12 cellular contexts compared by ENCODE assay signal in the genomic region with DNA sequence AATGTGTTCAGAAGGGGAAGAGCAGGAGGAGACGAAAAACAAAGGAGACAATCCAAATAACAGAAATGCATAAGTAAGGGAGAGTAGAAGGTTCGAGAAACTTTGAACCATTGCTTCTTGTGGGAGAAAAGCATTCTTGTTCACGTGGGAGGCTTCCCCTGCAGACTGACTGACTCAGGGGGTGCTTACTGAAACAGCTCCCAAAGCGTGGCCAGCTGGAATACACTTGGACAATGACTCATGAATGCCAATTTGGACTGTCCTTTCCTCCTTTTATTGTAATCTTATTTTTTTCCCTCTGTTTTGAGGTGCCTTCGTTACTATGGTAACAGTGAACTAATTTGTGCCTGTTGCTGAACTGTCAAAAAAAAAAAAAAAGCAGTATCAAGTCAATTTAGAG.
DNase-seq lines count a peak whose midpoint lies in the region; ATAC-seq and TF ChIP-seq lines count a peak whose summit lies in the region.
"Had no signal": no experiment of that assay in that cellular context is flagged by ENCODE, and none has a peak within 500 bp of the region (broad histone marks: within the 10 kb centered on the region; RNA-seq: fewer than 3 reads in every experiment).

No MANE protein-coding gene starts in this region.

- no peak for TF ChIP-seq CTCF in neural cell (IDR thresholded peaks at IDR 0.05; ENCODE audit: poor library complexity, severe bottlenecking)

- POLR2A ChIA-PET in naive thymus-derived CD4-positive, alpha-beta T cell (lab: Charles Lee), result no interaction called here

- peaks cover 4% of the 10 kb centered on the region for H3K4me1 ChIP-seq in endocrine pancreas (ENCODE audit: control insufficient read depth, insufficient read depth, low read length)
- H3K4me1 ChIP-seq in naive thymus-derived CD4-positive, alpha-beta T cell (ENCODE audit: control insufficient read depth in 2 of 2, insufficient read depth in 2 of 2, low read length in 2 of 2), result peaks cover 0 to 1% of the 10 kb centered on the region in 2 donors

- no peaks in the 10 kb centered on the region for H3K79me2 ChIP-seq in neural cell (replicated peaks; ENCODE audit: insufficient read depth, low read length)

- peak overlapping the region; percentile 44 for H3K4me2 ChIP-seq in neural cell (ENCODE audit: low read length)

- H3K4me3 ChIP-seq in endocrine pancreas (ENCODE audit: control insufficient read depth, insufficient read depth, low read length) (peak overlapping the region; percentile 31), neural cell (ENCODE audit: low read length) (peak overlapping the region; percentile 40)
- H3K4me3 ChIP-seq in naive thymus-derived CD4-positive, alpha-beta T cell (ENCODE audit: low read length), result no peak overlapping the region
- H3K4me3 ChIP-seq: gastroesophageal sphincter, upper lobe of left lung had no signal

- no peaks in the 10 kb centered on the region for H3K9me3 Mint-ChIP-seq in naive thymus-derived CD4-positive, alpha-beta T cell
- H3K9me3 Mint-ChIP-seq: activated B cell treated with CpG ODN at 0.5 μM for 24 hours had no signal

- no peaks in the 10 kb centered on the region for H4K20me1 ChIP-seq in neural cell (ENCODE audit: insufficient read depth)

- H3K27ac Mint-ChIP-seq in naive thymus-derived CD4-positive, alpha-beta T cell, result no peak overlapping the region
- H3K27ac Mint-ChIP-seq: activated B cell treated with CpG ODN at 0.5 μM for 24 hours had no signal

- H3K36me3 ChIP-seq in endocrine pancreas (ENCODE audit: control insufficient read depth, insufficient read depth, low read length) (no peaks in the 10 kb centered on the region), neural cell (ENCODE audit: insufficient read depth, low read length) (no peaks in the 10 kb centered on the region)
- H3K36me3 ChIP-seq in naive thymus-derived CD4-positive, alpha-beta T cell (ENCODE audit: control insufficient read depth in 2 of 3, insufficient read depth in 3 of 3, low read length in 3 of 3), result no peaks in the 10 kb centered on the region
- H3K36me3 ChIP-seq: gastroesophageal sphincter, upper lobe of left lung had no signal

- CTCF ChIA-PET in naive thymus-derived CD4-positive, alpha-beta T cell (lab: Charles Lee), result no interaction called here

- peak; percentile 25 for DNase-seq in COR-L47 (lab: John Stamatoyannopoulos, UW)
- peak; percentile 33 for DNase-seq in NCI-H69 (lab: John Stamatoyannopoulos, UW)
- no peak for DNase-seq in stimulated activated CD4-positive, alpha-beta T cell treated with anti-CD3 and anti-CD28 coated beads, Interleukin-4, amount 100 ng/mL, for 4 hours
- no peak for DNase-seq in naive thymus-derived CD4-positive, alpha-beta T cell
- DNase-seq in HT-29 (ENCODE audit: low spot score), result no peak
- DNase-seq: activated B cell treated with CpG ODN at 0.5 μM for 24 hours, Karpas-422, upper lobe of left lung had no signal

- H3K36me3 Mint-ChIP-seq in naive thymus-derived CD4-positive, alpha-beta T cell, result no peaks in the 10 kb centered on the region

- H3K27me3 ChIP-seq in endocrine pancreas (ENCODE audit: control insufficient read depth, insufficient read depth, low read length), result no peaks in the 10 kb centered on the region
- no peaks in the 10 kb centered on the region for H3K27me3 ChIP-seq in neural cell (ENCODE audit: insufficient read depth, low read depth, low read length)
- H3K27me3 ChIP-seq in naive thymus-derived CD4-positive, alpha-beta T cell (ENCODE audit: control insufficient read depth in 2 of 2, insufficient read depth in 2 of 2, low read length in 2 of 2), result no peaks in the 10 kb centered on the region

- H3K4me3 Mint-ChIP-seq in naive thymus-derived CD4-positive, alpha-beta T cell, result no peak overlapping the region
- H3K4me3 Mint-ChIP-seq: activated B cell treated with CpG ODN at 0.5 μM for 24 hours had no signal

- no peak overlapping the region for H2AFZ ChIP-seq in neural cell (ENCODE audit: low read depth, low read length)

- H3K9me3 ChIP-seq in endocrine pancreas (ENCODE audit: control insufficient read depth, low read length), result no peaks in the 10 kb centered on the region
- no peaks in the 10 kb centered on the region for H3K9me3 ChIP-seq in neural cell (ENCODE audit: low read length)
- no peaks in the 10 kb centered on the region for H3K9me3 ChIP-seq in naive thymus-derived CD4-positive, alpha-beta T cell (ENCODE audit: control insufficient read depth in 2 of 3, low read length in 3 of 3)
- H3K9me3 ChIP-seq: gastroesophageal sphincter, upper lobe of left lung had no signal

- H3K9me2 ChIP-seq in neural cell (ENCODE audit: insufficient read depth, low read length), result no peaks in the 10 kb centered on the region

- H3K27ac ChIP-seq in neural cell (ENCODE audit: low read length), result peak overlapping the region; percentile 44
- no peak overlapping the region for H3K27ac ChIP-seq in naive thymus-derived CD4-positive, alpha-beta T cell (ENCODE audit: low read depth, low read length)
- H3K27ac ChIP-seq: gastroesophageal sphincter, upper lobe of left lung had no signal

- no peak for TF ChIP-seq RAD21 in neural cell (conservative IDR thresholded peaks at IDR 0.05)

- intact Hi-C loops in naive thymus-derived CD4-positive, alpha-beta T cell (cut with micrococcal nuclease), result no loop called here

- peaks cover 11 to 16% (median 14%) of the 10 kb centered on the region in 5 donors for H3K27me3 Mint-ChIP-seq in naive thymus-derived CD4-positive, alpha-beta T cell

- H3K4me1 Mint-ChIP-seq in naive thymus-derived CD4-positive, alpha-beta T cell, result peaks cover 5 to 7% (median 5%) of the 10 kb centered on the region in 7 donors

- H3K9ac ChIP-seq in endocrine pancreas (ENCODE audit: control insufficient read depth, insufficient read depth, low read length), result no peak overlapping the region
- no peak overlapping the region for H3K9ac ChIP-seq in neural cell (ENCODE audit: low read length)

- peak; percentile 34 for TF ChIP-seq EP300 in neural cell (conservative IDR thresholded peaks at IDR 0.05; ENCODE audit: poor library complexity, severe bottlenecking)

- ATAC-seq in GM18861 (IDR thresholded peaks at IDR 0.05; ENCODE audit: unreplicated experiment), result no peak
- ATAC-seq in naive thymus-derived CD4-positive, alpha-beta T cell, result no peak
- ATAC-seq: gastroesophageal sphincter had no signal

- H3F3A ChIP-seq in neural cell (ENCODE audit: insufficient read depth, low read length, poor library complexity, severe bottlenecking), result no peaks in the 10 kb centered on the region

TF ChIP-seq in neural cell, 6 proteins besides CTCF, POLR2A, EP300 and RAD21:
- peak; percentile 28 for TF ChIP-seq MXI1 (conservative IDR thresholded peaks at IDR 0.05; ENCODE audit: poor library complexity, severe bottlenecking)
- TF ChIP-seq SMC3 (conservative IDR thresholded peaks at IDR 0.05; ENCODE audit: poor library complexity), result no peak

Comparison
In these comparisons a context has a peak if more than half of its experiments do, and no peak if none do; other contexts are left out.
1. DNase-seq: peak in COR-L47 (single experiment) and NCI-H69 (single experiment); none in stimulated activated CD4-positive, alpha-beta T cell treated with anti-CD3 and anti-CD28 coated beads, Interleukin-4, amount 100 ng/mL, for 4 hours (0 of 2), naive thymus-derived CD4-positive, alpha-beta T cell (0 of 9) and HT-29 (single experiment).